ENCODE assay signal across 27 cellular contexts in genomic region chr1:43421396-43421795, GRCh38.
"Had no signal": no experiment of that assay in that cellular context is flagged by ENCODE, and none has a peak within 500 bp of the region (broad histone marks: within the 10 kb centered on the region; RNA-seq: fewer than 3 reads in every experiment).

No MANE protein-coding gene starts in this region.

- H3K27me3 ChIP-seq: body of pancreas, colonic mucosa, esophagus squamous epithelium, gastroesophageal sphincter had no signal

- H3K4me1 ChIP-seq: body of pancreas, colonic mucosa, esophagus squamous epithelium, gastroesophageal sphincter had no signal

- DNase-seq: activated B cell treated with CpG ODN at 0.5 μM for 24 hours; activated CD4-positive, alpha-beta T cell treated with anti-CD3 and anti-CD28 coated beads for 48 hours; activated CD4-positive, alpha-beta T cell treated with anti-CD3 and anti-CD28 coated beads, Interleukin-2, amount 50 U/mL, for 1 hour; activated CD4-positive, alpha-beta T cell treated with anti-CD3 and anti-CD28 coated beads, Interleukin-2, amount 50 U/mL, for 48 hours; activated CD8-positive, alpha-beta memory T cell treated with anti-CD3 and anti-CD28 coated beads for 24 hours; activated CD8-positive, alpha-beta T cell treated with anti-CD3 and anti-CD28 coated beads for 36 hours; activated gamma-delta T cell; activated naive CD4-positive, alpha-beta T cell; activated naive CD4-positive, alpha-beta T cell treated with anti-CD3 and anti-CD28 coated beads, Interleukin-2, amount 10 ng/mL, durations not matched to agents 7 days and 5 days; activated T-cell treated with anti-CD3 and anti-CD28 coated beads, Interleukin-2, amount 50 U/mL, for 4 hours; amygdala; body of pancreas; central memory CD4-positive, alpha-beta T cell; cerebellar nuclear complex; colonic mucosa; effector CD8-positive, alpha-beta T cell; esophagus squamous epithelium; foreskin melanocyte; T-helper 1 cell; T-helper 17 cell; T1000; WERI-Rb-1 had no signal

- H3K27ac ChIP-seq: body of pancreas, colonic mucosa, epithelial cell of prostate, esophagus squamous epithelium, gastroesophageal sphincter, WERI-Rb-1 had no signal

- H3K4me3 ChIP-seq: body of pancreas, colonic mucosa, esophagus squamous epithelium, gastroesophageal sphincter had no signal

- ATAC-seq: activated CD4-positive, CD25-positive, alpha-beta regulatory T cell treated with anti-CD3 and anti-CD28 coated beads, Interleukin-2, amount 50 U/mL, for 24 hours; activated CD8-positive, alpha-beta T cell treated with anti-CD3 and anti-CD28 coated beads for 36 hours; activated naive CD4-positive, alpha-beta T cell treated with anti-CD3 and anti-CD28 coated beads, Interleukin-2, amount 50 U/mL, for 72 hours; activated T-cell treated with anti-CD3 and anti-CD28 coated beads, Interleukin-2, amount 50 U/mL, for 4 hours; activated T-helper 17 cell treated with anti-CD3 and anti-CD28 coated beads, Interleukin-2, amount 50 U/mL, for 72 hours; body of pancreas; gastroesophageal sphincter; T-helper 17 cell had no signal

- H3K9me3 ChIP-seq: body of pancreas, colonic mucosa, gastroesophageal sphincter had no signal
